ENCODE assay signal across 8 cellular contexts in the genomic region with DNA sequence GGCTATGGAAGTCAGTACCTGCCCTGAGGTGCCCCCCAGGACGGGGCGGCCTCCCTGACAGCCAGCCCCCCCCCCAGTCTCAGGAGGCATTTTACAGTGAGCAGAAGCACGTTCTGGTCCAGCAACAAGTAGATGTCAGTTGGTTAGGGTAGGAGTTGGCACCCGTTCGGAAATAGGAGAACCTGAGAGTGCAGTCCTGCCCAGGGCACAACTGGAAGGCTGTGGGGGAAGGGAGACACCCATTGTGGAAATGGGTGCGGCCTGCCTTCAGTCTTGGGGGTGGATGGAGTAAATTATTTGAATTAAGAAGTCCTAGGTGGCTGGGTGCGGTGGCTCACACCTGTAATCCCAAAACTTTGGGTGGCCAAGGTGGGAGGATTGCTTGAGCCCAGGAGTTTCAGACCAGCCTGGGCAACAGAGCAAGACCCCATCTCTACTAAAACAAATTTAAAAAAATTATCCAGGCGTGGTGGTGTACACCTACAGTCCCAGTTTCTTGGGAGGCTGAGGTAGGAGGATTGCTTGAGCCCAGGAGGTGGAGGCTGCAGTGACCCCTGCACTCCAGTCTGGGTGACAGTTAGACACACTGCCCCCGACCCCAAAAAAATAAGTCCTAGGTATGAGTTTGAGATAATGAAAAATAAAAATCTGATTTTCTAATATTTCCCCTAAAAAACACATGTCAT. TPM values are rescaled to one million over a fixed set of nuclear protein-coding genes. Genes with fewer than 3 reads are reported as not detected.
DNase-seq lines count a peak whose midpoint lies in the region; ATAC-seq and TF ChIP-seq lines count a peak whose summit lies in the region.

No MANE protein-coding gene starts in this region.

- TF ChIP-seq CTCF in cardiac muscle cell (IDR thresholded peaks at IDR 0.05; ENCODE audit: low read depth, low read length) (no peak), liver (IDR thresholded peaks at IDR 0.05; ENCODE audit: low read depth, low read length, missing input control) (no peak), transverse colon (IDR thresholded peaks at IDR 0.05) (no peak), GM13976 (IDR thresholded peaks at IDR 0.05; ENCODE audit: borderline replicate concordance, control extremely low read depth, extremely low read depth, insufficient read depth, missing control alignments) (no peak)

- H3K4me1 ChIP-seq in cardiac muscle cell (ENCODE audit: low read depth) (peaks cover 46% of the 10 kb centered on the region), liver (ENCODE audit: control insufficient read depth in 4 of 4, insufficient read depth in 4 of 4, low read length in 3 of 4) (peaks cover 45 to 86% (median 74%) of the 10 kb centered on the region in 4 donors), transverse colon (peaks cover 73 to 89% (median 86%) of the 10 kb centered on the region in 4 donors)

- H3K27me3 Mint-ChIP-seq in activated naive CD8-positive, alpha-beta T cell treated with anti-CD3 and anti-CD28 coated beads, Interleukin-2, amount 10 ng/mL, durations not matched to agents 7 days and 5 days: no peaks in the 10 kb centered on the region

- no peak for TF ChIP-seq POLR2A in transverse colon (IDR thresholded peaks at IDR 0.05)

- H3K9ac ChIP-seq in liver (ENCODE audit: low read depth in 1 of 2, low read length in 2 of 2): peak overlapping the region; percentile 78 to 86

- 17% methylated on average over 9 of the region's 9 CpGs for WGBS in liver
- WGBS in transverse colon (ENCODE audit: low coverage in 1 of 2), 2 donors: 14 to 21% methylated on average over 2 to 9 of the region's 9 CpGs

- H3K4me3 ChIP-seq in cardiac muscle cell (peak overlapping the region; percentile 86), liver (ENCODE audit: low read depth in 1 of 3, low read length in 3 of 3) (peak overlapping the region; percentile 77 to 90 (median 86)), transverse colon (peak overlapping the region; percentile 71 to 85 (median 74))

- POLR2A ChIA-PET in activated naive CD8-positive, alpha-beta T cell treated with anti-CD3 and anti-CD28 coated beads, Interleukin-2, amount 10 ng/mL, durations not matched to agents 7 days and 5 days (lab: Charles Lee): interaction anchor here (1.3 to 6.8 kb wide), 7 partner anchors 10 to 336 kb away, joined by 5 to 385 read pairs (median 10); a partner anchor contains a TSS

- H3K9me3 ChIP-seq in cardiac muscle cell (ENCODE audit: low read depth) (no peaks in the 10 kb centered on the region), liver (ENCODE audit: control insufficient read depth in 4 of 4, low read length in 3 of 4) (no peaks in the 10 kb centered on the region), transverse colon (no peaks in the 10 kb centered on the region)

- no peak for ATAC-seq in left cardiac atrium
- ATAC-seq in activated naive CD8-positive, alpha-beta T cell treated with anti-CD3 and anti-CD28 coated beads, Interleukin-2, amount 10 ng/mL, durations not matched to agents 7 days and 5 days (ENCODE audit: low read depth): no peak
- ATAC-seq in HG02759 (IDR thresholded peaks at IDR 0.05; ENCODE audit: unreplicated experiment): no peak

- H3K27me3 ChIP-seq in cardiac muscle cell (no peaks in the 10 kb centered on the region), liver (ENCODE audit: control insufficient read depth in 4 of 4, insufficient read depth in 4 of 4, low read length in 3 of 4) (no peaks in the 10 kb centered on the region), transverse colon (no peaks in the 10 kb centered on the region)

- peaks cover 36% of the 10 kb centered on the region for H3K36me3 Mint-ChIP-seq in activated naive CD8-positive, alpha-beta T cell treated with anti-CD3 and anti-CD28 coated beads, Interleukin-2, amount 10 ng/mL, durations not matched to agents 7 days and 5 days

- no peak for DNase-seq in cardiac muscle cell (ENCODE audit: low read depth in 1 of 2, low spot score in 1 of 2)
- DNase-seq in left cardiac atrium: no peak
- DNase-seq in activated naive CD8-positive, alpha-beta T cell treated with anti-CD3 and anti-CD28 coated beads, Interleukin-2, amount 10 ng/mL, durations not matched to agents 7 days and 5 days: no peak
- no peak for DNase-seq in transverse colon
- DNase-seq in GM13976 (ENCODE audit: low spot score): no peak
- no peak for DNase-seq in NCI-H1417 treated with DMSO at 0.1 percent for 48 hours (lab: John Stamatoyannopoulos, UW)

- intact Hi-C loops in left cardiac atrium (cut with DNase I) (loop anchor here in 1 of 2 donors (10.0 kb wide), 1 partner anchor 134 kb away; a partner anchor contains a TSS), transverse colon (cut with DNase I; ENCODE audit: low total_unique reads) (no loop called here)

- peaks cover 47% of the 10 kb centered on the region for H3K4me1 Mint-ChIP-seq in activated naive CD8-positive, alpha-beta T cell treated with anti-CD3 and anti-CD28 coated beads, Interleukin-2, amount 10 ng/mL, durations not matched to agents 7 days and 5 days

- no peak for TF ChIP-seq EP300 in transverse colon (IDR thresholded peaks at IDR 0.05; ENCODE audit: low read depth)

- peaks cover 42% of the 10 kb centered on the region for H3K36me3 ChIP-seq in cardiac muscle cell
- peaks cover 17 to 28% (median 21%) of the 10 kb centered on the region in 4 donors for H3K36me3 ChIP-seq in liver (ENCODE audit: control insufficient read depth in 4 of 4, insufficient read depth in 3 of 4, low read depth in 1 of 4, low read length in 3 of 4)
- peaks cover 0 to 28% (median 13%) of the 10 kb centered on the region in 4 donors for H3K36me3 ChIP-seq in transverse colon

- no peak for TF ChIP-seq RAD21 in liver (IDR thresholded peaks at IDR 0.05)

- in situ Hi-C loops in transverse colon (cut with MboI; ENCODE audit: low pct_ligation_motif_present in 1 of 4, low pct_unique_long_range_greater_than_20kb in 1 of 4, low sequenced_read_pairs in 3 of 4): no loop called here
- in situ Hi-C loops in GM13976 (cut with MboI; ENCODE audit: low sequenced_read_pairs, unreplicated experiment): no loop called here

- H3K9me3 Mint-ChIP-seq in activated naive CD8-positive, alpha-beta T cell treated with anti-CD3 and anti-CD28 coated beads, Interleukin-2, amount 10 ng/mL, durations not matched to agents 7 days and 5 days: no peaks in the 10 kb centered on the region

- H3K4me3 Mint-ChIP-seq in activated naive CD8-positive, alpha-beta T cell treated with anti-CD3 and anti-CD28 coated beads, Interleukin-2, amount 10 ng/mL, durations not matched to agents 7 days and 5 days: peak overlapping the region; percentile 94

- peak overlapping the region; percentile 99 for H3K27ac ChIP-seq in cardiac muscle cell
- peak overlapping the region; percentile 90 to 91 for H3K27ac ChIP-seq in liver (ENCODE audit: low read depth in 1 of 2, low read length in 2 of 2)
- H3K27ac ChIP-seq in transverse colon: peak overlapping the region; percentile 98 to 100 (median 100)

- peak overlapping the region; percentile 88 for H3K27ac Mint-ChIP-seq in activated naive CD8-positive, alpha-beta T cell treated with anti-CD3 and anti-CD28 coated beads, Interleukin-2, amount 10 ng/mL, durations not matched to agents 7 days and 5 days

TF ChIP-seq in liver, 16 proteins besides CTCF, POLR2A, EP300 and RAD21:
- TF ChIP-seq RXRA (IDR thresholded peaks at IDR 0.05): no peak
- peak; percentile 45 for TF ChIP-seq NR2F2 (IDR thresholded peaks at IDR 0.05)
- peak; percentile 32 for TF ChIP-seq SP1 (IDR thresholded peaks at IDR 0.05)
- TF ChIP-seq GABPA (IDR thresholded peaks at IDR 0.05 in 1 of 2, conservative IDR thresholded peaks at IDR 0.05 in 1 of 2): peak in 1 of 2 donors; percentile 2
TF ChIP-seq in liver: peak in this region for 3.

RNA-seq across cellular contexts. Expression of a gene that starts 1.2 kb away (rescaled TPM):
- total RNA-seq in cardiac muscle cell (1,112 and 2,236 TPM in 2 replicates), left cardiac atrium (100 to 1,000 TPM; 229 to 379 TPM), liver (100 to 1,000 TPM in 1 of 2 donors, 10 to 100 TPM in 1; 80.5 to 135 TPM), transverse colon (100 to 1,000 TPM; 431 to 488 (median 460) TPM)
- polyA plus RNA-seq in cardiac muscle cell (716 and 851 TPM in 2 replicates), liver (100 to 1,000 TPM in 1 of 2 donors, 10 to 100 TPM in 1; 41.1 to 113 TPM)
- 100 to 1,000 TPM; 327 to 342 TPM for total RNA-seq in activated naive CD8-positive, alpha-beta T cell treated with anti-CD3 and anti-CD28 coated beads, Interleukin-2, amount 10 ng/mL, durations not matched to agents 7 days and 5 days

RNA-seq across cellular contexts. Expression of a gene that starts 5.0 kb away (rescaled TPM):
- total RNA-seq in cardiac muscle cell (31.2 and 44.9 TPM in 2 replicates), left cardiac atrium (10 to 100 TPM; 19.2 to 21.4 TPM), liver (10 to 100 TPM; 14.6 to 15.7 TPM), transverse colon (100 to 1,000 TPM in 2 of 4 donors, 10 to 100 TPM in 2; 72.5 to 116 (median 99.0) TPM)
- polyA plus RNA-seq in cardiac muscle cell (34.0 and 34.4 TPM in 2 replicates), liver (10 to 100 TPM; 51.9 to 79.8 TPM)
- total RNA-seq in activated naive CD8-positive, alpha-beta T cell treated with anti-CD3 and anti-CD28 coated beads, Interleukin-2, amount 10 ng/mL, durations not matched to agents 7 days and 5 days: 10 to 100 TPM; 44.5 to 48.3 TPM

RNA-seq across cellular contexts. Expression of a gene that starts 15.4 kb away (rescaled TPM):
- 13.0 and 16.9 TPM in 2 replicates for total RNA-seq in cardiac muscle cell
- polyA plus RNA-seq in cardiac muscle cell: 0.34 and 0.44 TPM in 2 replicates
- not detected for total RNA-seq in left cardiac atrium
- not detected for total RNA-seq in activated naive CD8-positive, alpha-beta T cell treated with anti-CD3 and anti-CD28 coated beads, Interleukin-2, amount 10 ng/mL, durations not matched to agents 7 days and 5 days
- 1 to 10 TPM in 1 of 2 donors, under 1 TPM in 1; 0.98 to 6.2 TPM for total RNA-seq in liver
- polyA plus RNA-seq in liver: 1 to 10 TPM; 2.5 to 9.8 TPM
- total RNA-seq in transverse colon: 100 to 1,000 TPM in 1 of 4 donors, 10 to 100 TPM in 3; 30.5 to 112 (median 40.6) TPM

RNA-seq across cellular contexts. Expression of a gene that starts 21.9 kb away (rescaled TPM):
- total RNA-seq in cardiac muscle cell (45.6 and 89.2 TPM in 2 replicates), left cardiac atrium (100 to 1,000 TPM in 1 of 2 donors, 10 to 100 TPM in 1; 58.7 to 148 TPM), liver (10 to 100 TPM in 1 of 2 donors, 1 to 10 TPM in 1; 9.1 to 22.9 TPM), transverse colon (100 to 1,000 TPM in 3 of 4 donors, 10 to 100 TPM in 1; 89.4 to 379 (median 116) TPM)
- polyA plus RNA-seq in cardiac muscle cell (58.1 and 76.0 TPM in 2 replicates), liver (10 to 100 TPM in 1 of 2 donors, 1 to 10 TPM in 1; 2.9 to 14.6 TPM)
- total RNA-seq in activated naive CD8-positive, alpha-beta T cell treated with anti-CD3 and anti-CD28 coated beads, Interleukin-2, amount 10 ng/mL, durations not matched to agents 7 days and 5 days: 10 to 100 TPM; 75.2 to 80.7 TPM

RNA-seq across cellular contexts. Expression of a gene that starts 28.8 kb away (rescaled TPM):
- total RNA-seq in cardiac muscle cell (188 and 355 TPM in 2 replicates), left cardiac atrium (100 to 1,000 TPM; 540 to 639 TPM), liver (10 to 100 TPM; 20.2 to 44.5 TPM), transverse colon (100 to 1,000 TPM; 157 to 650 (median 240) TPM)
- polyA plus RNA-seq in cardiac muscle cell (505 and 638 TPM in 2 replicates), liver (100 to 1,000 TPM; 246 to 315 TPM)
- total RNA-seq in activated naive CD8-positive, alpha-beta T cell treated with anti-CD3 and anti-CD28 coated beads, Interleukin-2, amount 10 ng/mL, durations not matched to agents 7 days and 5 days: 100 to 1,000 TPM; 157 to 161 TPM
